Comparison of ENCODE assay signal across 8 cellular contexts in the genomic region with DNA sequence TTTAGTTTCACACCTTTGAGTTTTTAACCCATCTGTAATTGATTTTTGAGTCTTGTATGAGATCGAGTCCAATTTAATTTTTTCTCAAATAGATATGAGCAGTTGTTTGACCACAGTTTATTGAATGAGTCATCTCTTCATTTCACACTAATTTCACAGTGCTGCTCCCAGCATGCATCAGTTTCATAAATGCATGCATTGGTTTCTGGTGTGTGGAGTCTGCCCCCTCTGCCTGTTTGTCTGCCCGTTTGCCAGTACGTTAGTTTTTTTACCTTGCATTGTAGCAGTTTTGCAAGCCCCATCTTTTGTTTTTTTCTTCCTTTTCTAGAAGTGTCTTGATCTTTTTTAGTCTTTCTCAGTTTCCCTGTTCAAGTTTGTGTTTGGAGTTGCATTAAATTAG. TPM values are rescaled to one million over a fixed set of nuclear protein-coding genes. Genes with fewer than 3 reads are reported as not detected.
DNase-seq lines count a peak whose midpoint lies in the region; ATAC-seq, FAIRE-seq and TF ChIP-seq lines count a peak whose summit lies in the region.

No MANE protein-coding gene starts in this region.

- TF ChIP-seq RAD21 in liver (IDR thresholded peaks at IDR 0.05): no peak

- intact Hi-C loops in CD14-positive monocyte (cut with micrococcal nuclease) (no loop called here), spleen (cut with DNase I; ENCODE audit: low total_unique reads) (no loop called here)

- H3K9ac ChIP-seq in liver (ENCODE audit: low read depth in 1 of 2, low read length in 2 of 2): no peak overlapping the region

- H3K4me3 ChIP-seq in liver (ENCODE audit: low read depth in 1 of 3, low read length in 3 of 3) (no peak overlapping the region), spleen (no peak overlapping the region), suprapubic skin (no peak overlapping the region)

- peaks cover 29% of the 10 kb centered on the region for H3K4me1 Mint-ChIP-seq in CD14-positive monocyte
- peaks cover 14% of the 10 kb centered on the region for H3K4me1 Mint-ChIP-seq in activated T-helper 17 cell treated with anti-CD3 and anti-CD28 coated beads, Interleukin-2, amount 50 U/mL, for 72 hours

- H3K36me3 ChIP-seq in liver (ENCODE audit: control insufficient read depth in 4 of 4, insufficient read depth in 3 of 4, low read depth in 1 of 4, low read length in 3 of 4) (no peaks in the 10 kb centered on the region), spleen (no peaks in the 10 kb centered on the region), suprapubic skin (no peaks in the 10 kb centered on the region)

- no peaks in the 10 kb centered on the region for H3K9me3 ChIP-seq in liver (ENCODE audit: control insufficient read depth in 4 of 4, low read length in 3 of 4)
- H3K9me3 ChIP-seq in spleen: no peaks in the 10 kb centered on the region
- H3K9me3 ChIP-seq in suprapubic skin: no peaks in the 10 kb centered on the region

- H3K4me1 ChIP-seq in liver (ENCODE audit: control insufficient read depth in 4 of 4, insufficient read depth in 4 of 4, low read length in 3 of 4) (peaks cover 3 to 8% (median 5%) of the 10 kb centered on the region in 4 donors), spleen (peaks cover 0 to 15% (median 10%) of the 10 kb centered on the region in 6 donors), suprapubic skin (peaks cover 5% of the 10 kb centered on the region)

- peak overlapping the region; percentile 7 to 74 for H3K4me3 Mint-ChIP-seq in CD14-positive monocyte
- H3K4me3 Mint-ChIP-seq in activated T-helper 17 cell treated with anti-CD3 and anti-CD28 coated beads, Interleukin-2, amount 50 U/mL, for 72 hours: peak overlapping the region; percentile 73

- TF ChIP-seq EP300 in suprapubic skin (IDR thresholded peaks at IDR 0.05): no peak

- H3K36me3 Mint-ChIP-seq in CD14-positive monocyte: peaks cover 3 to 9% of the 10 kb centered on the region in 2 donors
- H3K36me3 Mint-ChIP-seq in activated T-helper 17 cell treated with anti-CD3 and anti-CD28 coated beads, Interleukin-2, amount 50 U/mL, for 72 hours (ENCODE audit: low read depth): no peaks in the 10 kb centered on the region

- TF ChIP-seq CTCF in CD14-positive monocyte (IDR thresholded peaks at IDR 0.05) (no peak), liver (IDR thresholded peaks at IDR 0.05; ENCODE audit: low read depth, low read length, missing input control) (no peak), spleen (IDR thresholded peaks at IDR 0.05 in 8 of 11, conservative IDR thresholded peaks at IDR 0.05 in 3 of 11) (no peak), suprapubic skin (IDR thresholded peaks at IDR 0.05) (no peak)

- TF ChIP-seq POLR2A in spleen (IDR thresholded peaks at IDR 0.05) (no peak), suprapubic skin (IDR thresholded peaks at IDR 0.05) (no peak)

- DNase-seq in CD14-positive monocyte (ENCODE audit: low spot score) (no peak), GM19239 (ENCODE audit: insufficient read length, low spot score) (peak; percentile 40), NOMO-1 treated with DMSO at 0.1 percent for 48 hours (lab: John Stamatoyannopoulos, UW; ENCODE audit: unreplicated experiment) (peak; percentile 60), spleen (no peak), suprapubic skin (ENCODE audit: low spot score in 2 of 2) (no peak)

- H3K27me3 Mint-ChIP-seq in CD14-positive monocyte (ENCODE audit: low read depth in 3 of 3): peaks cover 0 to 1% (median 0%) of the 10 kb centered on the region in 3 donors
- H3K27me3 Mint-ChIP-seq in activated T-helper 17 cell treated with anti-CD3 and anti-CD28 coated beads, Interleukin-2, amount 50 U/mL, for 72 hours: no peaks in the 10 kb centered on the region

- H3K27ac ChIP-seq in liver (ENCODE audit: low read depth in 1 of 2, low read length in 2 of 2) (no peak overlapping the region), spleen (peak overlapping the region in 2 of 8 donors; percentile 11 to 34), suprapubic skin (no peak overlapping the region)

- H3K9me3 Mint-ChIP-seq in CD14-positive monocyte: peaks cover 0 to 2% (median 0%) of the 10 kb centered on the region in 7 donors
- H3K9me3 Mint-ChIP-seq in activated T-helper 17 cell treated with anti-CD3 and anti-CD28 coated beads, Interleukin-2, amount 50 U/mL, for 72 hours: no peaks in the 10 kb centered on the region

- H3K27me3 ChIP-seq in liver (ENCODE audit: control insufficient read depth in 4 of 4, insufficient read depth in 4 of 4, low read length in 3 of 4): no peaks in the 10 kb centered on the region
- no peaks in the 10 kb centered on the region for H3K27me3 ChIP-seq in spleen (replicated peaks in 1 of 7)
- no peaks in the 10 kb centered on the region for H3K27me3 ChIP-seq in suprapubic skin

- H3K27ac Mint-ChIP-seq in CD14-positive monocyte: peak overlapping the region; percentile 4 to 79 (median 52)
- H3K27ac Mint-ChIP-seq in activated T-helper 17 cell treated with anti-CD3 and anti-CD28 coated beads, Interleukin-2, amount 50 U/mL, for 72 hours: peak overlapping the region; percentile 50

- peak; percentile 96 for FAIRE-seq in GM19239 (lab: Jason Lieb, UNC)

- ATAC-seq in HG03135 (IDR thresholded peaks at IDR 0.05; ENCODE audit: unreplicated experiment): peak; percentile 99
- ATAC-seq in activated T-helper 17 cell treated with anti-CD3 and anti-CD28 coated beads, Interleukin-2, amount 50 U/mL, for 72 hours (replicated peaks): peak; percentile 99

- 15% methylated on average over 3 of the region's 3 CpGs for WGBS in liver
- 11 to 33% (median 15%) methylated on average over 3 of the region's 3 CpGs for WGBS in spleen, 5 donors
- WGBS in suprapubic skin: 35% methylated on average over 3 of the region's 3 CpGs

TF ChIP-seq in liver, 16 proteins besides CTCF, POLR2A, EP300 and RAD21:
- no peak for TF ChIP-seq TAF1 (conservative IDR thresholded peaks at IDR 0.05)
- no peak for TF ChIP-seq RXRA (IDR thresholded peaks at IDR 0.05)
- TF ChIP-seq EGR1 (IDR thresholded peaks at IDR 0.05; ENCODE audit: low read depth in 2 of 2): no peak
- no peak for TF ChIP-seq HNF4A (conservative IDR thresholded peaks at IDR 0.05)
- TF ChIP-seq YY1 (IDR thresholded peaks at IDR 0.05): no peak
- TF ChIP-seq FOXA1 (IDR thresholded peaks at IDR 0.05): no peak
- peak; percentile 40 to 62 for TF ChIP-seq JUND (IDR thresholded peaks at IDR 0.05)

RNA-seq across cellular contexts. Expression of gene SLX4IP, which starts 11.9 kb away (rescaled TPM):
- polyA plus RNA-seq in CD14-positive monocyte (1 to 10 TPM in 1 of 2 donors, under 1 TPM in 1; 0.76 to 1.1 TPM), liver (1 to 10 TPM; 1.1 to 2.4 TPM), spleen (1 to 10 TPM; 2.8 to 2.9 (median 2.8) TPM)
- total RNA-seq in activated T-helper 17 cell treated with anti-CD3 and anti-CD28 coated beads, Interleukin-2, amount 50 U/mL, for 72 hours: 1 to 10 TPM; 3.9 to 4.0 TPM
- total RNA-seq in liver (1 to 10 TPM; 3.1 to 3.4 TPM), spleen (1 to 10 TPM; 4.1 to 9.0 (median 6.2) TPM), suprapubic skin (1 to 10 TPM; 4.8 to 7.2 (median 5.7) TPM)

RNA-seq across cellular contexts. Expression of gene MKKS, which starts 13.0 kb away (rescaled TPM):
- 10 to 100 TPM; 31.8 to 34.6 TPM for polyA plus RNA-seq in CD14-positive monocyte
- total RNA-seq in activated T-helper 17 cell treated with anti-CD3 and anti-CD28 coated beads, Interleukin-2, amount 50 U/mL, for 72 hours: 1 to 10 TPM; 3.2 to 5.4 TPM
- total RNA-seq in liver: 10 to 100 TPM in 1 of 2 donors, 1 to 10 TPM in 1; 8.3 to 19.1 TPM
- polyA plus RNA-seq in liver: 10 to 100 TPM; 12.8 to 16.5 TPM
- total RNA-seq in spleen: 10 to 100 TPM; 10.4 to 18.8 (median 13.6) TPM
- polyA plus RNA-seq in spleen: 10 to 100 TPM; 11.7 to 16.3 (median 14.3) TPM
- total RNA-seq in suprapubic skin: 10 to 100 TPM in 1 of 4 donors, 1 to 10 TPM in 3; 8.7 to 11.2 (median 9.6) TPM

Comparison
In these comparisons a context has a peak if more than half of its experiments do, and no peak if none do; other contexts are left out.
1. DNase-seq: peak in GM19239 (single experiment) and NOMO-1 treated with DMSO at 0.1 percent for 48 hours (single experiment); none in CD14-positive monocyte (single experiment), spleen (single experiment) and suprapubic skin (0 of 2).